1 cellular context compared by ENCODE assay signal in genomic region chr3:25427155-25428002, GRCh38.
TF ChIP-seq lines count a peak whose summit lies in the region.

No MANE protein-coding gene starts in this region.

TF ChIP-seq in A549, 52 proteins besides CTCF, POLR2A, EP300 and RAD21 (continued from another document):
- TF ChIP-seq RARB (CRISPR knock-in tag; IDR thresholded peaks at IDR 0.05) (peak; percentile 65; the same call in 1 of the 2 replicates), MAZ (IDR thresholded peaks at IDR 0.05; ENCODE audit: borderline replicate concordance, low read depth, low read length) (no peak), KDM5A (IDR thresholded peaks at IDR 0.05) (no peak), CHD4 (IDR thresholded peaks at IDR 0.05; ENCODE audit: borderline replicate concordance) (peak; percentile 98), NPAS2 (CRISPR knock-in tag; IDR thresholded peaks at IDR 0.05; ENCODE audit: borderline replicate concordance) (no peak), CEBPB (IDR thresholded peaks at IDR 0.05) (no peak), CBX8 (IDR thresholded peaks at IDR 0.05) (no peak), ZC3H11A (IDR thresholded peaks at IDR 0.05) (no peak), HOXB13 (CRISPR knock-in tag; IDR thresholded peaks at IDR 0.05; ENCODE audit: low read depth) (no peak), ZFP36 (IDR thresholded peaks at IDR 0.05; ENCODE audit: borderline replicate concordance, partially characterized antibody) (peak; percentile 78), MAX (IDR thresholded peaks at IDR 0.05) (peak; percentile 56), REST (IDR thresholded peaks at IDR 0.05) (peak; percentile 84), FOXS1 (CRISPR knock-in tag; IDR thresholded peaks at IDR 0.05) (no peak), SREBF2 (IDR thresholded peaks at IDR 0.05) (no peak), ZNF302 (CRISPR knock-in tag; IDR thresholded peaks at IDR 0.05) (no peak), ESRRA (IDR thresholded peaks at IDR 0.05; ENCODE audit: borderline replicate concordance, low read length) (peak; percentile 48; the same call in 1 of the 2 replicates), MAFK (IDR thresholded peaks at IDR 0.05; ENCODE audit: partially characterized antibody) (no peak), JUN (IDR thresholded peaks at IDR 0.05) (peak in 1 of 2 experiments; percentile 21; a peak in 2 of 5 replicates), ZSCAN20 (CRISPR knock-in tag; IDR thresholded peaks at IDR 0.05) (no peak), ELK1 (IDR thresholded peaks at IDR 0.05; ENCODE audit: low read depth, low read length) (no peak), USF2 (IDR thresholded peaks at IDR 0.05) (no peak), GATA3 (IDR thresholded peaks at IDR 0.05; ENCODE audit: borderline replicate concordance) (peak; percentile 35; the same call in 1 of the 2 replicates), POLR2AphosphoS2 (conservative IDR thresholded peaks at IDR 0.05; ENCODE audit: low read length) (no peak), MYC (IDR thresholded peaks at IDR 0.05; ENCODE audit: borderline replicate concordance, low read length) (peak; percentile 20; the same call in 1 of the 2 replicates), PBX3 (IDR thresholded peaks at IDR 0.05) (no peak), HDAC2 (IDR thresholded peaks at IDR 0.05) (peak; percentile 96), E2F6 (IDR thresholded peaks at IDR 0.05; ENCODE audit: borderline replicate concordance, low read depth) (no peak), SMC3 (IDR thresholded peaks at IDR 0.05) (peak; percentile 22; the same call in 2 of the 3 replicates), RCOR1 (IDR thresholded peaks at IDR 0.05; ENCODE audit: low read depth, low read length) (peak; percentile 97), FOSL2 (IDR thresholded peaks at IDR 0.05) (no peak; the same call in 1 of the 2 replicates), FOSL2 (CRISPR knock-in tag; IDR thresholded peaks at IDR 0.05) (peak; percentile 90), EHMT2 (IDR thresholded peaks at IDR 0.05; ENCODE audit: low read depth) (no peak), CBX2 (IDR thresholded peaks at IDR 0.05; ENCODE audit: borderline replicate concordance, low read depth) (no peak), TP53 (CRISPR knock-in tag; IDR thresholded peaks at IDR 0.05) (no peak), HOXB5 (CRISPR knock-in tag; IDR thresholded peaks at IDR 0.05) (0 out of 2 replicates have a peak, but pooled peaks have one; percentile 11), RFX5 (IDR thresholded peaks at IDR 0.05) (no peak), BCL3 (IDR thresholded peaks at IDR 0.05) (no peak), HES2 (IDR thresholded peaks at IDR 0.05) (no peak), RNF2 (IDR thresholded peaks at IDR 0.05; ENCODE audit: borderline replicate concordance, low read depth) (no peak), FOSB (CRISPR knock-in tag; IDR thresholded peaks at IDR 0.05) (peak; percentile 89), KDM1A (IDR thresholded peaks at IDR 0.05; ENCODE audit: low read depth) (peak; percentile 100), NR3C1 (IDR thresholded peaks at IDR 0.05) (no peak), PHF8 (IDR thresholded peaks at IDR 0.05; ENCODE audit: borderline replicate concordance, low read depth) (no peak), HEYL (CRISPR knock-in tag; IDR thresholded peaks at IDR 0.05) (no peak)
